12 cellular contexts compared by ENCODE assay signal in the genomic region with DNA sequence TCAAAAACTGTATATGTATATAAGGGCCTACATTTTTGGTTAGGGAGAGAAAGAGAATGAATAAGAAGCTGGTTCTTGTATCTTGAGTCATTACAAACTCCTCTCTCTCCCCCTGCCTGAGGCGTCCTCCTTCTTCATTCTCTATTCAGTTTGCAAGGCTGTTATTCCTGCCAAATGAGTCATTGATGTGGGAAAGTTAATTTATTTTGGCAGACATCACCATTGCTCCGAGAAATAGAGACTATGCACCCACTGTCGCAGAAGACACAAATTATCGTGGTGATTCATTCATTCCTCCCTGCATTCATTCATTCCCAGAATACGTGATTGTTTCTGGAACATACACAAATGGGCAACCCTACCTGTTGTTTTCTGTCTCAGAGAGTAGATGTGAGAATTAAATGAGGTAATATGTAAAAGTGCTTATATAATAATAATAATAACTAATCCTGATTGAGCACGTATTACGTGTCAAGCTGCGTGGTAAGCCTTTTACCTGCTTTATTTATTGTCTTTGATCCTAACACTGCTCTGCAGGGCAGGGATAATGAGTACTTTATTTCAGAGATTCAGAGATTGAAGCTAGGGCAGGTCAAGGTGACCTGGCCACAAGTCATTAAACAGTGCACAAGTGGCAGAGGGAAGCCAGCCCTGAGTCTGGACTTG.
A peak's percentile ranks its signal among the peaks of the same experiment; 100 is the strongest.
DNase-seq lines count a peak whose midpoint lies in the region; FAIRE-seq and TF ChIP-seq lines count a peak whose summit lies in the region.
"Had no signal": no experiment of that assay in that cellular context is flagged by ENCODE, and none has a peak within 500 bp of the region (broad histone marks: within the 10 kb centered on the region; RNA-seq: fewer than 3 reads in every experiment).

No MANE protein-coding gene starts in this region.

- H3K56ac ChIP-seq in mesendoderm (ENCODE audit: low read length) = no peak overlapping the region

- H3K4me1 ChIP-seq in esophagus (ENCODE audit: control insufficient read depth in 2 of 2, insufficient read depth in 2 of 2, low read length in 1 of 2) = peaks cover 0 to 8% of the 10 kb centered on the region in 2 donors
- peaks cover 28% of the 10 kb centered on the region for H3K4me1 ChIP-seq in osteoblast (ENCODE audit: insufficient read depth, low read length)
- no peaks in the 10 kb centered on the region for H3K4me1 ChIP-seq in mesendoderm (ENCODE audit: control insufficient read depth, low read depth, low read length)

- no peaks in the 10 kb centered on the region for H4K20me1 ChIP-seq in osteoblast (ENCODE audit: insufficient read depth, low read length)

- H2AK5ac ChIP-seq in mesendoderm (ENCODE audit: low read length) = no peak overlapping the region

- TF ChIP-seq CTCF in osteoblast (IDR thresholded peaks at IDR 0.05; ENCODE audit: extremely low read depth, low read depth, low read length) = no peak

- no peak overlapping the region for H4K5ac ChIP-seq in mesendoderm (ENCODE audit: low read length)

- no peaks in the 10 kb centered on the region for H3K36me3 ChIP-seq in esophagus (ENCODE audit: control insufficient read depth in 2 of 2, insufficient read depth in 2 of 2, low read length in 1 of 2)
- no peaks in the 10 kb centered on the region for H3K36me3 ChIP-seq in osteoblast (ENCODE audit: insufficient read depth, low read length)
- H3K36me3 ChIP-seq in mesendoderm (ENCODE audit: control insufficient read depth, insufficient read depth, low read length) = no peaks in the 10 kb centered on the region

- no peak overlapping the region for H3K18ac ChIP-seq in mesendoderm (ENCODE audit: low read length)

- no peaks in the 10 kb centered on the region for H3K79me1 ChIP-seq in mesendoderm (ENCODE audit: low read length)

- H3K4me3 ChIP-seq in esophagus (ENCODE audit: low read depth in 1 of 2, low read length in 2 of 2) (no peak overlapping the region), osteoblast (ENCODE audit: insufficient read depth, low read length) (no peak overlapping the region), mesendoderm (ENCODE audit: low read length) (no peak overlapping the region)

- FAIRE-seq in RCC 7860 (lab: Jason Lieb, UNC) = peak; percentile 78
- FAIRE-seq: islet of Langerhans had no signal

- H2AFZ ChIP-seq in osteoblast (ENCODE audit: low read length) = no peak overlapping the region

- H3K27me3 ChIP-seq in esophagus (ENCODE audit: control insufficient read depth in 1 of 2, insufficient read depth in 2 of 2, low read length in 2 of 2) (no peaks in the 10 kb centered on the region), osteoblast (ENCODE audit: insufficient read depth, low read length) (no peaks in the 10 kb centered on the region), mesendoderm (ENCODE audit: insufficient read depth, low read length, poor library complexity) (no peaks in the 10 kb centered on the region)

- H2BK15ac ChIP-seq in mesendoderm (replicated peaks; ENCODE audit: low read depth) = no peak overlapping the region

- no peaks in the 10 kb centered on the region for H3K79me2 ChIP-seq in osteoblast (ENCODE audit: insufficient read depth, low read length)
- H3K79me2 ChIP-seq in mesendoderm (ENCODE audit: control insufficient read depth, insufficient read depth, low read length) = no peaks in the 10 kb centered on the region

- no peak overlapping the region for H4K8ac ChIP-seq in mesendoderm (ENCODE audit: low read depth, low read length)

- no peak overlapping the region for H3K4ac ChIP-seq in mesendoderm (ENCODE audit: low read depth, low read length)

- H3K4me2 ChIP-seq in osteoblast (ENCODE audit: insufficient read depth, low read length) (peak overlapping the region; percentile 21), mesendoderm (ENCODE audit: low read length) (no peak overlapping the region)

- peak; percentile 89 for DNase-seq in AG20443 (ENCODE audit: low spot score)
- DNase-seq in RCC 7860 (ENCODE audit: low spot score) = peak; percentile 79
- peak; percentile 88 for DNase-seq in osteoblast (ENCODE audit: insufficient read length, low spot score, missing footprints)
- DNase-seq in DMS53 treated with DMSO at 0.1 percent for 48 hours (lab: John Stamatoyannopoulos, UW; ENCODE audit: unreplicated experiment) = no peak
- no peak for DNase-seq in mesendoderm
- no peak for DNase-seq in COR-L47 (lab: John Stamatoyannopoulos, UW)
- DNase-seq in SK-N-DZ (ENCODE audit: low spot score) = no peak
- DNase-seq: CD8-positive, alpha-beta memory T cell; cerebellar nuclear complex; stimulated activated naive CD8-positive, alpha-beta T cell treated with anti-CD3 and anti-CD28 coated beads, Interleukin-15, amount 100 ng/mL, for 72 hours had no signal

- H2BK120ac ChIP-seq in mesendoderm (ENCODE audit: low read depth, low read length) = no peak overlapping the region

- no peaks in the 10 kb centered on the region for H3K9me3 ChIP-seq in esophagus (ENCODE audit: control insufficient read depth in 2 of 2, insufficient read depth in 1 of 2, low read depth in 1 of 2, low read length in 1 of 2)
- peaks cover 7% of the 10 kb centered on the region for H3K9me3 ChIP-seq in osteoblast (ENCODE audit: low read depth, low read length)

- H3K27ac ChIP-seq in esophagus (ENCODE audit: low read depth in 2 of 2, low read length in 1 of 2) (peak overlapping the region; percentile 53 to 60), osteoblast (ENCODE audit: low read depth, low read length) (peak overlapping the region; percentile 71), mesendoderm (ENCODE audit: low read depth, low read length) (no peak overlapping the region)

- 26 to 38% methylated on average over 8 of the region's 8 CpGs for WGBS in esophagus, 2 donors
- WGBS in mesendoderm (ENCODE audit: extremely low coverage, insufficient coverage, low lambda C conversion rate) = no CpG with 5 or more reads among the region's 8 CpGs

- no peak overlapping the region for H2BK5ac ChIP-seq in mesendoderm (ENCODE audit: low read length)

- H3K23ac ChIP-seq in mesendoderm (ENCODE audit: low read length) = no peak overlapping the region

- H3K9ac ChIP-seq in mesendoderm (ENCODE audit: low read length) = no peak overlapping the region

Comparison
In these comparisons a context has a peak if more than half of its experiments do, and no peak if none do; other contexts are left out.
1. DNase-seq: peak in AG20443 (single experiment), RCC 7860 (single experiment) and osteoblast (single experiment); none in DMS53 treated with DMSO at 0.1 percent for 48 hours (single experiment), mesendoderm (single experiment), COR-L47 (single experiment) and SK-N-DZ (single experiment).